Comparison of ENCODE assay signal across 21 cellular contexts in genomic region chr1:65229754-65230339, GRCh38.
A peak's percentile ranks its signal among the peaks of the same experiment; 100 is the strongest.
DNase-seq lines count a peak whose midpoint lies in the region; ATAC-seq, FAIRE-seq and TF ChIP-seq lines count a peak whose summit lies in the region.
"Had no signal": no experiment of that assay in that cellular context is flagged by ENCODE, and none has a peak within 500 bp of the region (broad histone marks: within the 10 kb centered on the region; RNA-seq: fewer than 3 reads in every experiment).

No MANE protein-coding gene starts in this region.

- no peak overlapping the region for H3K4me3 Mint-ChIP-seq in activated CD4-positive, alpha-beta T cell treated with anti-CD3 and anti-CD28 coated beads, Interleukin-2, amount 10 ng/mL, durations not matched to agents 24 days and 14 days
- H3K4me3 Mint-ChIP-seq: CD8-positive, alpha-beta T cell had no signal

- TF ChIP-seq EP300 in K562 (IDR thresholded peaks at IDR 0.05; ENCODE audit: low read length), result no peak

- no peak for TF ChIP-seq POLR2A in K562 (conservative IDR thresholded peaks at IDR 0.05)

- peaks cover 20% of the 10 kb centered on the region; the same call in 1 of the 2 replicates for H3K36me3 ChIP-seq in Loucy (ENCODE audit: insufficient read depth, low read length)
- peaks cover 15% of the 10 kb centered on the region; the same call in 2 of the 3 replicates for H3K36me3 ChIP-seq in K562 (ENCODE audit: control insufficient read depth, insufficient read depth, low read length)
- H3K36me3 ChIP-seq in mesendoderm (ENCODE audit: control insufficient read depth, insufficient read depth, low read length), result no peaks in the 10 kb centered on the region
- peaks cover 0 to 24% of the 10 kb centered on the region in 2 experiments for H3K36me3 ChIP-seq in mesenchymal stem cell (ENCODE audit: control insufficient read depth in 1 of 2, insufficient read depth in 2 of 2, low read depth in 1 of 2, low read length in 2 of 2)
- H3K36me3 ChIP-seq: BE2C, MG63 had no signal

- H3K4ac ChIP-seq in mesendoderm (ENCODE audit: low read depth, low read length) (no peak overlapping the region), mesenchymal stem cell (ENCODE audit: low read depth in 1 of 2, low read length in 2 of 2) (no peak overlapping the region)

- H3K9me3 ChIP-seq in Loucy (ENCODE audit: insufficient read depth, low read depth, low read length), result no peaks in the 10 kb centered on the region
- H3K9me3 ChIP-seq in K562 (replicated peaks; ENCODE audit: control insufficient read depth, insufficient read depth, low read depth, low read length), result no peaks in the 10 kb centered on the region
- no peaks in the 10 kb centered on the region for H3K9me3 ChIP-seq in mesenchymal stem cell (ENCODE audit: control insufficient read depth, low read length)
- H3K9me3 ChIP-seq: BE2C, MG63 had no signal

- H3K23ac ChIP-seq in mesendoderm (ENCODE audit: low read length) (no peak overlapping the region), mesenchymal stem cell (ENCODE audit: low read length in 2 of 2) (peak overlapping the region in 1 of 2 experiments; percentile 93)

- no peak overlapping the region for H2BK15ac ChIP-seq in mesendoderm (replicated peaks; ENCODE audit: low read depth)
- no peak overlapping the region for H2BK15ac ChIP-seq in mesenchymal stem cell (ENCODE audit: low read depth, poor library complexity, severe bottlenecking)

- no peaks in the 10 kb centered on the region for H3K9me1 ChIP-seq in K562 (ENCODE audit: control insufficient read depth, insufficient read depth, low read length)

- H3K27me3 Mint-ChIP-seq in activated CD4-positive, alpha-beta T cell treated with anti-CD3 and anti-CD28 coated beads, Interleukin-2, amount 10 ng/mL, durations not matched to agents 24 days and 14 days, result no peaks in the 10 kb centered on the region

- WGBS in K562 (ENCODE audit: insufficient coverage, low coverage, missing lambda C conversion rate), result 67% methylated on average over 4 of the region's 5 CpGs
- no CpG with 5 or more reads among the region's 5 CpGs for WGBS in mesendoderm (ENCODE audit: extremely low coverage, insufficient coverage, low lambda C conversion rate)
- 99% methylated on average over 4 of the region's 5 CpGs for WGBS in mesenchymal stem cell

- H4K8ac ChIP-seq in mesendoderm (ENCODE audit: low read depth, low read length) (no peak overlapping the region), mesenchymal stem cell (ENCODE audit: low read length) (no peak overlapping the region)

- H2BK5ac ChIP-seq in mesendoderm (ENCODE audit: low read length) (no peak overlapping the region), mesenchymal stem cell (ENCODE audit: low read depth, low read length, poor library complexity, severe bottlenecking) (no peak overlapping the region)

- H3K9ac ChIP-seq in Loucy (ENCODE audit: low read depth, low read length, poor library complexity, severe bottlenecking) (peak overlapping the region; percentile 64), K562 (ENCODE audit: insufficient read depth in 1 of 2, low read depth in 2 of 2, low read length in 2 of 2) (peak overlapping the region in 1 of 2 experiments; percentile 55; a peak in 1 of 4 replicates), mesendoderm (ENCODE audit: low read length) (no peak overlapping the region), mesenchymal stem cell (ENCODE audit: low read length) (no peak overlapping the region)
- H3K9ac ChIP-seq: KMS-11 had no signal

- POLR2A ChIA-PET in K562 (lab: Yijun Ruan, JAX), result interaction anchor here (0.6 to 0.9 kb wide), 4 partner anchors 17 to 160 kb away, joined by 3 to 4 read pairs (median 3); no protein-coding TSS in a partner anchor

- no peaks in the 10 kb centered on the region for H3K9me2 ChIP-seq in Loucy (replicated peaks; ENCODE audit: low read depth, low read length)

- ATAC-seq in K562 (no peak), GM18870 (IDR thresholded peaks at IDR 0.05; ENCODE audit: unreplicated experiment) (no peak), GM19452 (IDR thresholded peaks at IDR 0.05; ENCODE audit: unreplicated experiment) (no peak)
- ATAC-seq: CD8-positive, alpha-beta T cell; SK-N-SH treated with all-trans-retinoic acid at 6 μM for 48 hours had no signal

- H3K56ac ChIP-seq in mesendoderm (ENCODE audit: low read length), result no peak overlapping the region

- no peak for DNase-seq in activated CD4-positive, alpha-beta T cell treated with anti-CD3 and anti-CD28 coated beads, Interleukin-2, amount 10 ng/mL, durations not matched to agents 24 days and 14 days
- DNase-seq in activated CD4-positive, alpha-beta T cell treated with anti-CD3 and anti-CD28 coated beads for 48 hours, result no peak
- no peak for DNase-seq in K562 (ENCODE audit: extremely low read depth in 1 of 4, low spot score in 3 of 4)
- peak; percentile 18 for DNase-seq in mesendoderm
- DNase-seq in mesenchymal stem cell, result no peak
- DNase-seq: BE2C; CD8-positive, alpha-beta T cell; GF-D8; HCEC 1CT; MG63; NCI-H1092; NCI-H146; NCI-H2081 treated with DMSO at 0.1 percent for 48 hours; NCI-H524; SHP77 treated with DMSO at 0.1 percent for 48 hours had no signal

- peak overlapping the region; percentile 43 for H3K4me3 ChIP-seq in Loucy (ENCODE audit: low read length, poor library complexity, severe bottlenecking)
- no peak overlapping the region for H3K4me3 ChIP-seq in K562
- H3K4me3 ChIP-seq in mesendoderm (ENCODE audit: low read length), result no peak overlapping the region
- H3K4me3 ChIP-seq in mesenchymal stem cell (ENCODE audit: insufficient read depth in 1 of 2, low read depth in 1 of 2, low read length in 2 of 2), result no peak overlapping the region
- H3K4me3 ChIP-seq: MG63 had no signal

- no peak overlapping the region for H3K14ac ChIP-seq in mesenchymal stem cell (ENCODE audit: low read length in 2 of 2)

- H3K27me3 ChIP-seq in Loucy (ENCODE audit: insufficient read depth, low read length, poor library complexity, severe bottlenecking) (no peaks in the 10 kb centered on the region), K562 (ENCODE audit: control insufficient read depth in 2 of 2, insufficient read depth in 2 of 2, low read length in 2 of 2) (no peaks in the 10 kb centered on the region), mesendoderm (ENCODE audit: insufficient read depth, low read length, poor library complexity) (no peaks in the 10 kb centered on the region), mesenchymal stem cell (ENCODE audit: control insufficient read depth in 1 of 2, insufficient read depth in 1 of 2, low read length in 2 of 2) (no peaks in the 10 kb centered on the region)
- H3K27me3 ChIP-seq: BE2C, MG63 had no signal

- TF ChIP-seq RAD21 in K562 (CRISPR knock-in tag; conservative IDR thresholded peaks at IDR 0.05 in 1 of 2, IDR thresholded peaks at IDR 0.05 in 1 of 2), result no peak

- peaks cover 22% of the 10 kb centered on the region for H3K36me3 Mint-ChIP-seq in activated CD4-positive, alpha-beta T cell treated with anti-CD3 and anti-CD28 coated beads, Interleukin-2, amount 10 ng/mL, durations not matched to agents 24 days and 14 days (ENCODE audit: low read depth)
- H3K36me3 Mint-ChIP-seq: CD8-positive, alpha-beta T cell had no signal

- peaks cover 29% of the 10 kb centered on the region for H3F3A ChIP-seq in Loucy (ENCODE audit: low read depth)

- peaks cover 56% of the 10 kb centered on the region for H3K4me1 ChIP-seq in Loucy (ENCODE audit: insufficient read depth, low read length, poor library complexity, severe bottlenecking)
- peaks cover 36 to 67% of the 10 kb centered on the region in 2 experiments for H3K4me1 ChIP-seq in K562 (replicated peaks in 1 of 2; ENCODE audit: control insufficient read depth in 2 of 2, insufficient read depth in 2 of 2, low read length in 2 of 2)
- H3K4me1 ChIP-seq in mesendoderm (ENCODE audit: control insufficient read depth, low read depth, low read length), result no peaks in the 10 kb centered on the region
- peaks cover 2% of the 10 kb centered on the region for H3K4me1 ChIP-seq in mesenchymal stem cell (ENCODE audit: control insufficient read depth, insufficient read depth, low read depth, low read length)
- H3K4me1 ChIP-seq: BE2C had no signal

- H3K79me2 ChIP-seq in Loucy (ENCODE audit: insufficient read depth, low read length) (no peaks in the 10 kb centered on the region), K562 (ENCODE audit: control insufficient read depth, insufficient read depth, low read length) (0 out of 3 replicates have a peak, but pooled peaks cover 5% of the 10 kb centered on the region), mesendoderm (ENCODE audit: control insufficient read depth, insufficient read depth, low read length) (no peaks in the 10 kb centered on the region)

- CTCF ChIA-PET in K562 (lab: Yijun Ruan, JAX; ENCODE audit: low intra/inter-chr PET ratio), result no interaction called here

- no peak overlapping the region for H2AK5ac ChIP-seq in mesendoderm (ENCODE audit: low read length)
- no peak overlapping the region for H2AK5ac ChIP-seq in mesenchymal stem cell (ENCODE audit: low read length, severe bottlenecking)

- H2AFZ ChIP-seq in Loucy (ENCODE audit: low read length) (no peak overlapping the region), K562 (ENCODE audit: low read depth, low read length) (no peak overlapping the region), mesenchymal stem cell (ENCODE audit: low read depth, low read length) (no peak overlapping the region)

- intact Hi-C loops in activated CD4-positive, alpha-beta T cell treated with anti-CD3 and anti-CD28 coated beads, Interleukin-2, amount 10 ng/mL, durations not matched to agents 24 days and 14 days (cut with micrococcal nuclease), result loop anchor here (1.0 to 10.0 kb wide), 6 partner anchors 17 to 1215 kb away; no protein-coding TSS in a partner anchor
- intact Hi-C loops in K562 (cut with micrococcal nuclease), result loop anchor here (2.0 to 10.0 kb wide), 5 partner anchors 25 to 725 kb away; partner anchors contain the start of genes LEPR and LEPROT

- no peak overlapping the region for H4K91ac ChIP-seq in mesenchymal stem cell (ENCODE audit: low read length)

- H3K79me1 ChIP-seq in mesendoderm (ENCODE audit: low read length) (no peaks in the 10 kb centered on the region), mesenchymal stem cell (replicated peaks; ENCODE audit: low read length, poor library complexity, severe bottlenecking) (no peaks in the 10 kb centered on the region)

- no peak overlapping the region for H4K5ac ChIP-seq in mesendoderm (ENCODE audit: low read length)

- H3K9me3 Mint-ChIP-seq in activated CD4-positive, alpha-beta T cell treated with anti-CD3 and anti-CD28 coated beads, Interleukin-2, amount 10 ng/mL, durations not matched to agents 24 days and 14 days, result no peaks in the 10 kb centered on the region
- H3K9me3 Mint-ChIP-seq: CD8-positive, alpha-beta T cell had no signal

- H4K20me1 ChIP-seq in Loucy (ENCODE audit: insufficient read depth, low read length, poor library complexity, severe bottlenecking) (no peaks in the 10 kb centered on the region), K562 (replicated peaks; ENCODE audit: control insufficient read depth, insufficient read depth, low read length) (no peaks in the 10 kb centered on the region)

- H3K4me2 ChIP-seq in Loucy (ENCODE audit: low read depth, low read length, poor library complexity, severe bottlenecking) (peak overlapping the region; percentile 68), K562 (ENCODE audit: insufficient read depth, low read length) (peak overlapping the region; percentile 2; the same call in 1 of the 2 replicates), mesendoderm (ENCODE audit: low read length) (no peak overlapping the region), mesenchymal stem cell (ENCODE audit: low read length, poor library complexity, severe bottlenecking) (no peak overlapping the region)
- H3K4me2 ChIP-seq: KMS-11 had no signal

- peaks cover 28% of the 10 kb centered on the region for H3K4me1 Mint-ChIP-seq in activated CD4-positive, alpha-beta T cell treated with anti-CD3 and anti-CD28 coated beads, Interleukin-2, amount 10 ng/mL, durations not matched to agents 24 days and 14 days

- peak overlapping the region in 1 of 2 experiments; percentile 63 for H2BK12ac ChIP-seq in mesenchymal stem cell (ENCODE audit: low read length in 2 of 2)

- no peak for FAIRE-seq in K562 (lab: Jason Lieb, UNC)

- H2BK120ac ChIP-seq in mesendoderm (ENCODE audit: low read depth, low read length), result no peak overlapping the region
- no peak overlapping the region for H2BK120ac ChIP-seq in mesenchymal stem cell (ENCODE audit: low read depth, low read length)

- H3K27ac ChIP-seq in K562 (ENCODE audit: extremely low read depth, low read depth, low read length), result peak overlapping the region; percentile 86
- H3K27ac ChIP-seq in mesendoderm (ENCODE audit: low read depth, low read length), result no peak overlapping the region
- no peak overlapping the region for H3K27ac ChIP-seq in mesenchymal stem cell (ENCODE audit: low read length, poor library complexity, severe bottlenecking)
- H3K27ac ChIP-seq: 22Rv1, KMS-11 had no signal

- peak overlapping the region; percentile 1 for H3K27ac Mint-ChIP-seq in activated CD4-positive, alpha-beta T cell treated with anti-CD3 and anti-CD28 coated beads, Interleukin-2, amount 10 ng/mL, durations not matched to agents 24 days and 14 days
- H3K27ac Mint-ChIP-seq: CD8-positive, alpha-beta T cell had no signal

- in situ Hi-C loops in K562 (cut with MboI), result no loop called here

- 0 out of 2 replicates have a peak, but pooled peaks have one; percentile 17 for TF ChIP-seq CTCF in Loucy (conservative IDR thresholded peaks at IDR 0.05; ENCODE audit: low read length)
- no peak for TF ChIP-seq CTCF in K562 (IDR thresholded peaks at IDR 0.05 in 2 of 3, conservative IDR thresholded peaks at IDR 0.05 in 1 of 3; ENCODE audit: insufficient read depth in 2 of 3, low read depth in 1 of 3, low read length in 3 of 3)

- no peak overlapping the region for H3K18ac ChIP-seq in mesendoderm (ENCODE audit: low read length)
- no peak overlapping the region for H3K18ac ChIP-seq in mesenchymal stem cell (ENCODE audit: low read depth in 1 of 2, low read length in 2 of 2)

- no TSS peak for BruUV-seq in K562 (replicated peaks; lab: Mats Ljungman, UMichigan)

Comparison
In these comparisons a context has a peak if more than half of its experiments do, and no peak if none do; other contexts are left out.
1. H3K4me2 ChIP-seq: peak in Loucy (single experiment) and K562 (single experiment); none in mesendoderm (single experiment) and mesenchymal stem cell (single experiment).